Comparison of ENCODE assay signal across 16 cellular contexts in the genomic region with DNA sequence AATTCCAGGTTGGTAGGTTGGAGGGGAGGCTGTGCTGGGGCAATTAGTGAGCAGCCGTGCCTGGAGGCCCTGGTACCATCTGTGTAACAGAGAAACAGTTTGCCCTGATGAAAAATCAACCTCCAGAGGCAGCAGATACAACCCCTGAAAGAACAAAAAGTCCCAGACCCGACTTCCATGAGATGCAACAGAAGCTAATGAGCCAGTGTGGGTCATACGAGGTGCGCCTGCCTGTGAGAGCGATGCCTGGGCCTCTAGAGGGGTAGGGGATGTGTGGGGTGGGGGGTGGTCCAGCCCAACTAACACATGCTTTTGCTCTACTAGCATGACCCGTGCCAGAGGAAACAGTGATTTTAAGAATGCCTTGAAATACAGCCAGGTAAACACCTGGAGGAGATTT. TPM values are rescaled to one million over a fixed set of nuclear protein-coding genes. Genes with fewer than 3 reads are reported as not detected.
DNase-seq lines count a peak whose midpoint lies in the region; ATAC-seq and TF ChIP-seq lines count a peak whose summit lies in the region.
"Had no signal": no experiment of that assay in that cellular context is flagged by ENCODE, and none has a peak within 500 bp of the region (broad histone marks: within the 10 kb centered on the region; RNA-seq: fewer than 3 reads in every experiment).

No MANE protein-coding gene starts in this region.

- H3K4me1 ChIP-seq in gastroesophageal sphincter (peaks cover 0 to 27% (median 0%) of the 10 kb centered on the region in 3 donors), right cardiac atrium (ENCODE audit: control insufficient read depth, insufficient read depth, low read length) (peaks cover 5% of the 10 kb centered on the region), ovary (ENCODE audit: insufficient read depth) (peaks cover 9% of the 10 kb centered on the region), adrenal gland (replicated peaks in 1 of 2) (no peaks in the 10 kb centered on the region)

- H3K4me3 ChIP-seq in gastroesophageal sphincter (no peak overlapping the region), right cardiac atrium (ENCODE audit: low read length) (no peak overlapping the region), ovary (no peak overlapping the region), adrenal gland (no peak overlapping the region)
- H3K4me3 ChIP-seq: BLaER1 treated with 17β-estradiol and CSF1 and Interleukin-3, amounts not matched to agents 10 nM and 100 nM had no signal

- H3K36me3 ChIP-seq in gastroesophageal sphincter: no peaks in the 10 kb centered on the region
- no peaks in the 10 kb centered on the region for H3K36me3 ChIP-seq in ovary
- H3K36me3 ChIP-seq in adrenal gland (replicated peaks in 1 of 2): no peaks in the 10 kb centered on the region
- H3K36me3 ChIP-seq: BLaER1 treated with 17β-estradiol and CSF1 and Interleukin-3, amounts not matched to agents 10 nM and 100 nM had no signal

- peak overlapping the region in 3 of 4 donors; percentile 3 to 22 (median 10) for H3K27ac ChIP-seq in gastroesophageal sphincter
- no peak overlapping the region for H3K27ac ChIP-seq in right cardiac atrium (ENCODE audit: low read length)
- peak overlapping the region; percentile 63 to 73 for H3K27ac ChIP-seq in ovary
- no peak overlapping the region for H3K27ac ChIP-seq in adrenal gland
- H3K27ac ChIP-seq: BLaER1 treated with 17β-estradiol and CSF1 and Interleukin-3, amounts not matched to agents 10 nM and 100 nM had no signal

- intact Hi-C loops in right cardiac atrium (cut with DNase I): no loop called here
- intact Hi-C loops in ovary (cut with DNase I): no loop called here
- intact Hi-C loops in adrenal gland (cut with DNase I): no loop called here

- H3K27me3 ChIP-seq in gastroesophageal sphincter (no peaks in the 10 kb centered on the region), right cardiac atrium (ENCODE audit: control insufficient read depth, insufficient read depth) (no peaks in the 10 kb centered on the region), ovary (no peaks in the 10 kb centered on the region), adrenal gland (no peaks in the 10 kb centered on the region)
- H3K27me3 ChIP-seq: BLaER1 treated with 17β-estradiol and CSF1 and Interleukin-3, amounts not matched to agents 10 nM and 100 nM had no signal

- TF ChIP-seq POLR2A in gastroesophageal sphincter (IDR thresholded peaks at IDR 0.05): no peak
- no peak for TF ChIP-seq POLR2A in ovary (IDR thresholded peaks at IDR 0.05)
- TF ChIP-seq POLR2A in adrenal gland (IDR thresholded peaks at IDR 0.05): no peak

- WGBS in gastroesophageal sphincter (ENCODE audit: low coverage in 1 of 2), 2 donors: 67 to 100% methylated on average over 1 to 5 of the region's 6 CpGs
- 76% methylated on average over 6 of the region's 6 CpGs for WGBS in right cardiac atrium
- 28 to 51% (median 45%) methylated on average over 6 of the region's 6 CpGs for WGBS in ovary, 3 donors
- 77 to 83% (median 82%) methylated on average over 6 of the region's 6 CpGs for WGBS in adrenal gland, 4 donors

- DNase-seq in amniotic epithelial cell (ENCODE audit: low read depth) (peak; percentile 13), right cardiac atrium (peak in 1 of 3 donors; percentile 42), ovary (peak; percentile 49 to 64 (median 51)), adrenal gland (no peak), COLO829 (ENCODE audit: low spot score) (no peak)
- DNase-seq: CD8-positive, alpha-beta memory T cell; GDM1; H9; KG1; NCI-H1105 treated with DMSO at 0.1 percent for 48 hours; NCI-H187; NCI-H345; NCI-H524 treated with DMSO at 0.1 percent for 48 hours had no signal

- H3K9me3 ChIP-seq in gastroesophageal sphincter: no peaks in the 10 kb centered on the region
- H3K9me3 ChIP-seq in right cardiac atrium (ENCODE audit: control insufficient read depth, low read length): no peaks in the 10 kb centered on the region
- H3K9me3 ChIP-seq in ovary: no peaks in the 10 kb centered on the region
- H3K9me3 ChIP-seq in adrenal gland (replicated peaks in 1 of 3): no peaks in the 10 kb centered on the region

- TF ChIP-seq CTCF in gastroesophageal sphincter (IDR thresholded peaks at IDR 0.05) (no peak), ovary (IDR thresholded peaks at IDR 0.05) (no peak), adrenal gland (IDR thresholded peaks at IDR 0.05) (no peak)

- ATAC-seq in gastroesophageal sphincter (no peak), right cardiac atrium (peak; percentile 30 to 46), GM19455 (IDR thresholded peaks at IDR 0.05; ENCODE audit: unreplicated experiment) (no peak)

- TF ChIP-seq EP300 in gastroesophageal sphincter (IDR thresholded peaks at IDR 0.05) (no peak), ovary (IDR thresholded peaks at IDR 0.05) (no peak)

RNA-seq across cellular contexts. Expression of a gene that starts 39.3 kb away (rescaled TPM):
- total RNA-seq in gastroesophageal sphincter (100 to 1,000 TPM in 3 of 4 donors, 10 to 100 TPM in 1; 82.4 to 122 (median 110) TPM), right cardiac atrium (10 to 100 TPM; 73.7 to 87.0 (median 81.1) TPM), ovary (100 to 1,000 TPM in 1 of 7 donors, 10 to 100 TPM in 6; 50.7 to 107 (median 71.2) TPM), adrenal gland (10 to 100 TPM in 7 of 8 donors, 1 to 10 TPM in 1; 7.6 to 26.0 (median 11.5) TPM)
- polyA plus RNA-seq in right cardiac atrium (19.4 TPM), ovary (10 to 100 TPM; 38.8 to 45.7 TPM), adrenal gland (1 to 10 TPM; 2.7 to 4.4 (median 3.9) TPM)

Comparison
In these comparisons a context has a peak if more than half of its experiments do, and no peak if none do; other contexts are left out.
1. DNase-seq: peak in amniotic epithelial cell (single experiment) and ovary (5 of 5); none in adrenal gland (0 of 7) and COLO829 (single experiment).
2. ATAC-seq: peak in right cardiac atrium (2 of 2); none in gastroesophageal sphincter (single experiment) and GM19455 (single experiment).
3. H3K27ac ChIP-seq: peak in gastroesophageal sphincter (3 of 4) and ovary (2 of 2); none in right cardiac atrium (single experiment) and adrenal gland (0 of 5).